25 cellular contexts compared by ENCODE assay signal in genomic region chr1:234704106-234704887, GRCh38.
A peak's percentile ranks its signal among the peaks of the same experiment; 100 is the strongest.
DNase-seq lines count a peak whose midpoint lies in the region; ATAC-seq and TF ChIP-seq lines count a peak whose summit lies in the region.
"Had no signal": no experiment of that assay in that cellular context is flagged by ENCODE, and none has a peak within 500 bp of the region (broad histone marks: within the 10 kb centered on the region; RNA-seq: fewer than 3 reads in every experiment).

No MANE protein-coding gene starts in this region.

- no peak for ATAC-seq in Panc1
- ATAC-seq in lower lobe of right lung: no peak
- ATAC-seq in HG03432 (IDR thresholded peaks at IDR 0.05; ENCODE audit: unreplicated experiment): no peak
- no peak for ATAC-seq in HG03045 (IDR thresholded peaks at IDR 0.05; ENCODE audit: unreplicated experiment)
- no peak for ATAC-seq in GM21367 (IDR thresholded peaks at IDR 0.05; ENCODE audit: unreplicated experiment)
- ATAC-seq: GM12878 had no signal

- H3K4me3 ChIP-seq in BLaER1 (no peak overlapping the region), Panc1 (ENCODE audit: low read depth in 2 of 2, low read length in 2 of 2) (no peak overlapping the region), prostate gland (no peak overlapping the region), lower lobe of right lung (no peak overlapping the region)
- H3K4me3 ChIP-seq: BLaER1 treated with 17β-estradiol and CSF1 and Interleukin-3, amounts not matched to agents 10 nM and 100 nM; GM12878; PC-9; SJSA1 had no signal

- TF ChIP-seq CTCF in Panc1 (IDR thresholded peaks at IDR 0.05) (no peak), prostate gland (IDR thresholded peaks at IDR 0.05) (no peak), lower lobe of right lung (IDR thresholded peaks at IDR 0.05) (no peak)

- peak overlapping the region; percentile 55 for H3K4me2 ChIP-seq in BLaER1
- H3K4me2 ChIP-seq: PC-9 had no signal

- H3K9me3 ChIP-seq in BLaER1: no peaks in the 10 kb centered on the region
- H3K9me3 ChIP-seq in Panc1 (ENCODE audit: control insufficient read depth, insufficient read depth, low read depth, low read length): peaks cover 3% of the 10 kb centered on the region; the same call in 1 of the 2 replicates
- no peaks in the 10 kb centered on the region for H3K9me3 ChIP-seq in prostate gland
- H3K9me3 ChIP-seq in lower lobe of right lung: no peaks in the 10 kb centered on the region

- POLR2A ChIA-PET in Panc1 (lab: Charles Lee): no interaction called here

- in situ Hi-C loops in Panc1 (cut with HindIII; ENCODE audit: low pct_unique_long_range_greater_than_20kb, low sequenced_read_pairs): no loop called here

- intact Hi-C loops in Panc1 (cut with micrococcal nuclease; ENCODE audit: unreplicated experiment) (no loop called here), prostate gland (cut with DNase I) (no loop called here), lower lobe of right lung (cut with DNase I) (no loop called here)

- no TSS peak for BruUV-seq in Panc1 (replicated peaks; lab: Mats Ljungman, UMichigan)

- H3K4me1 ChIP-seq in BLaER1 (peaks cover 33% of the 10 kb centered on the region), Panc1 (ENCODE audit: control insufficient read depth, insufficient read depth, low read length) (peaks cover 2% of the 10 kb centered on the region; the same call in 1 of the 2 replicates), prostate gland (replicated peaks) (no peaks in the 10 kb centered on the region), lower lobe of right lung (peaks cover 20% of the 10 kb centered on the region)

- H3K9ac ChIP-seq in BLaER1: no peak overlapping the region
- H3K9ac ChIP-seq: BLaER1 treated with 17β-estradiol and CSF1 and Interleukin-3, amounts not matched to agents 10 nM and 100 nM had no signal

- no peaks in the 10 kb centered on the region for H4K20me1 ChIP-seq in BLaER1
- H4K20me1 ChIP-seq: BLaER1 treated with 17β-estradiol and CSF1 and Interleukin-3, amounts not matched to agents 10 nM and 100 nM had no signal

- H3K27me3 ChIP-seq in BLaER1 (no peaks in the 10 kb centered on the region), Panc1 (ENCODE audit: control insufficient read depth, insufficient read depth, low read length) (no peaks in the 10 kb centered on the region), prostate gland (replicated peaks; ENCODE audit: insufficient read depth) (no peaks in the 10 kb centered on the region), lower lobe of right lung (ENCODE audit: low read depth) (no peaks in the 10 kb centered on the region)
- H3K27me3 ChIP-seq: BLaER1 treated with 17β-estradiol and CSF1 and Interleukin-3, amounts not matched to agents 10 nM and 100 nM; SJSA1 had no signal

- CTCF ChIA-PET in Panc1 (lab: Charles Lee): no interaction called here

- H3K36me3 ChIP-seq in BLaER1 (no peaks in the 10 kb centered on the region), Panc1 (ENCODE audit: control insufficient read depth, insufficient read depth, low read length) (no peaks in the 10 kb centered on the region), prostate gland (no peaks in the 10 kb centered on the region), lower lobe of right lung (no peaks in the 10 kb centered on the region)
- H3K36me3 ChIP-seq: BLaER1 treated with 17β-estradiol and CSF1 and Interleukin-3, amounts not matched to agents 10 nM and 100 nM; SJSA1 had no signal

- DNase-seq in Panc1 (ENCODE audit: low read depth, low spot score): no peak
- peak; percentile 21 for DNase-seq in ecto neural progenitor cell (ENCODE audit: low spot score)
- peak; percentile 1 for DNase-seq in prostate gland (ENCODE audit: low spot score)
- no peak for DNase-seq in lower lobe of right lung
- DNase-seq: CD4-positive, alpha-beta T cell; COR-L47; DMS53; HCEC 1CT; Kasumi-1; NCI-H1092 treated with DMSO at 0.1 percent for 48 hours; NCI-H1436; NCI-H187; NCI-H446 treated with DMSO at 0.1 percent for 48 hours; NCI-H526; NK-92 treated with Interleukin-12 subunit alpha and Interleukin-12 subunit beta, amount 100 ng/mL, for 24 hours; PC-9; Right ventricle myocardium superior; RPMI8226 had no signal

- H3K27ac ChIP-seq in BLaER1 (no peak overlapping the region), Panc1 (ENCODE audit: low read length) (peak overlapping the region; percentile 35; the same call in 1 of the 2 replicates), prostate gland (no peak overlapping the region), lower lobe of right lung (no peak overlapping the region)
- H3K27ac ChIP-seq: BLaER1 treated with 17β-estradiol and CSF1 and Interleukin-3, amounts not matched to agents 10 nM and 100 nM; PC-9; SJSA1 had no signal

- WGBS in prostate gland: 95% methylated on average over 14 of the region's 14 CpGs

- no peak for TF ChIP-seq POLR2A in prostate gland (IDR thresholded peaks at IDR 0.05)

Comparison
In these comparisons a context has a peak if more than half of its experiments do, and no peak if none do; other contexts are left out.
1. DNase-seq: peak in ecto neural progenitor cell (single experiment) and prostate gland (single experiment); none in Panc1 (single experiment) and lower lobe of right lung (single experiment).